ENCODE assay signal across 8 cellular contexts in the genomic region with DNA sequence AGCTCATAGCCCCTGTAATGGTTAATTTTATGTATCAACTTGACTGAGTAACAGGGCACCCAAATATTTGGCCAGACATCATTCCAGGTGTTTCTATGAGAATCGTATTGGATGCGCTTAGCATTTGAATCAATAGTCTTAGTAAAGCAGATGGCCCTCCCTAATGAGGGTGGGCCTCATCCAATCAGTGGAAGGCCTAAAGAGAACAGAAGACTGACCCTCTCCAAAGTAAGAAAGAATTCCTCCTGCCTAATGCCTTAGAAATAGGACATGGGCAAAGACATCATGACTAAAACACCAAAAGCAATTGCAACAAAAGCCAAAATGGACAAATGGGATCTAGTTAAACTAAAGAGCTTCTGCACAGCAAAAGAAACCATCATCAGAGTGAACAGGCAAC.
"Had no signal": no experiment of that assay in that cellular context is flagged by ENCODE, and none has a peak within 500 bp of the region (broad histone marks: within the 10 kb centered on the region; RNA-seq: fewer than 3 reads in every experiment).

No MANE protein-coding gene starts in this region.

- H3K4me3 ChIP-seq: GM12878 had no signal

- DNase-seq: GDM1, GF-D8 had no signal

- FAIRE-seq: G401.6, GM12878, GM12891, GM12892, GM18507, GM19239 had no signal

- ATAC-seq: GM12878 had no signal
